ENCODE assay signal across 18 cellular contexts in genomic region chr2:151472966-151473365, GRCh38.
"Had no signal": no experiment of that assay in that cellular context is flagged by ENCODE, and none has a peak within 500 bp of the region (broad histone marks: within the 10 kb centered on the region; RNA-seq: fewer than 3 reads in every experiment).

No MANE protein-coding gene starts in this region.

- H3K9me3 ChIP-seq: colonic mucosa, neutrophil, suprapubic skin, thyroid gland had no signal

- H3K4me3 ChIP-seq: colonic mucosa, heart left ventricle, smooth muscle cell, suprapubic skin, thyroid gland had no signal

- H3K36me3 ChIP-seq: colonic mucosa had no signal

- H3K27ac ChIP-seq: colonic mucosa, heart left ventricle, suprapubic skin, thyroid gland had no signal

- DNase-seq: colonic mucosa; effector CD4-positive, alpha-beta T cell; endodermal cell; erythroblast; foreskin melanocyte; heart left ventricle; hippocampal formation; islet precursor cell; mammary epithelial cell; naive thymus-derived CD4-positive, alpha-beta T cell; nephron progenitor cell; stimulated activated CD4-positive, alpha-beta T cell treated with anti-CD3 and anti-CD28 coated beads, Interleukin-2, amount 100 ng/mL, for 48 hours; stimulated activated CD8-positive, alpha-beta memory T cell treated with anti-CD3 and anti-CD28 coated beads, Interleukin-4, amount 100 ng/mL, for 48 hours; stimulated activated naive CD8-positive, alpha-beta T cell treated with anti-CD3 and anti-CD28 coated beads, Interleukin-15, Interleukin-2, amounts not matched to agents 100 U/mL and 50 U/mL, for 24 hours; thyroid gland had no signal
